In the genomic region with DNA sequence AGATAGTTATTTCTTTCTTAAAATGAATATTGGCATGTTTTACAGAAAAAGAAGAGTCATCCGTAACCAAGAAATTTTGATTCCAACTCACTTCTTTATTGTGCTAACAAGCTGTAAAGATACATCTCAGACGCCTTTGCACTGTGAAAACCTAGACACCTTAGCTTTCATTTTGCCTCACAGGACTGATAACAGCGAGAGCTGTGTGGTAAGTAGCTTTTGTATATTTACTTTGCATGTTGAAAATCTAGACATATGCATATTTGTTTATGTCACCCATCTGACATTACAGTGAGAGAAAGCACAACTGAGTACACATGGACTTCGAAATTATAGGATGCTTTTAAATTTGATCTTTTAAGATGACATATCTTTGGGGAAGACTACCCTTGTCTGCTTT, we compare ENCODE assay signal across 10 cellular contexts.
"Had no signal": no experiment of that assay in that cellular context is flagged by ENCODE, and none has a peak within 500 bp of the region (broad histone marks: within the 10 kb centered on the region; RNA-seq: fewer than 3 reads in every experiment).

No MANE protein-coding gene starts in this region.

- H3K4me1 ChIP-seq: HAP-1 had no signal

- H3K9me3 ChIP-seq: HAP-1 had no signal

- FAIRE-seq: K562 had no signal

- H2AFZ ChIP-seq: GM23248 had no signal

- H3K36me3 ChIP-seq: HAP-1 had no signal

- ATAC-seq: HCT116, K562 had no signal

- H3K4me3 ChIP-seq: GM23248, HAP-1, K562 had no signal

- H3K27ac ChIP-seq: GM23248, HL-60 had no signal

- DNase-seq: GM23248, GOT3, H7, HFFc6, IMR-90, KG1 had no signal
